ENCODE assay signal across 1 cellular context in the genomic region with DNA sequence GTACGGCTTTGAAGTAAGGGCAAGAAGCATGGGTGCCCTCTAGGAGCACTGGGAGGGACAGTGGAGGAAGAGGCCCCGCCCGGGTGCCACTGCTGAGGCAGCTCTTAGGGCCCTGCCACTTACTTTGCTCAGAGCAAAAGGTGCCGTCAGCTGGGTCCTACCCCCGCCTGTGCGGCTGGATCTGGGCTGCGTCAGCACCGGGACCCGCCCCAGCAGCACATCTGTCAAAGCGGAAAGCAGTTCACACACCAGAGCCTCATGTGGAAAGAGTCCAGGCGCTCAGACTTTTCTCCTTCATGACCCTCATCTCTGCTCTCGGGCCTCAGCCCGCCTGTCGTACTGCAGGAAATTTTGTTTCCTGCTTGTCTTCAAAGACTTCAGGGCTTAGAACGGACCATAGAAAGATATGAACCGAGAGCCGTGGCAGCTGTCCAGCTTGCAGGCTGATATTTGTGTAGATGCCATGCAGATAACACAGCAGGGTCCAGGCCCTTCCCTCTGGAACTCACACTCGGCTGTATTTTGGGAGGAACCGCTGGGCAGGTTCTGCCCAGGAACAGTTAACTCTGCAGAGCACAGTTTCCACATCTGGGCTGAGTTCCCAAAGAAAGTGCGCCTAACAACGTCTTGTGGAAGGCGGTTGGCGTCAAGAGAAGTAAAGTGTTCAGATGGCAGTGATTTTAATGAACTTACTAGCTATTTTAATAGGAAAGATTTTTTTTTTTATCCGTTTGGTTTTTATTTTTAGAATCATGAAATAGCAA.
TF ChIP-seq lines count a peak whose summit lies in the region.

No MANE protein-coding gene starts in this region.

TF ChIP-seq in endothelial cell of umbilical vein, 7 proteins besides CTCF, POLR2A, EP300 and RAD21 (continued from another document):
- no peak for TF ChIP-seq MYC (IDR thresholded peaks at IDR 0.05; ENCODE audit: low read depth, low read length)
